Comparison of ENCODE assay signal across 8 cellular contexts in the genomic region with DNA sequence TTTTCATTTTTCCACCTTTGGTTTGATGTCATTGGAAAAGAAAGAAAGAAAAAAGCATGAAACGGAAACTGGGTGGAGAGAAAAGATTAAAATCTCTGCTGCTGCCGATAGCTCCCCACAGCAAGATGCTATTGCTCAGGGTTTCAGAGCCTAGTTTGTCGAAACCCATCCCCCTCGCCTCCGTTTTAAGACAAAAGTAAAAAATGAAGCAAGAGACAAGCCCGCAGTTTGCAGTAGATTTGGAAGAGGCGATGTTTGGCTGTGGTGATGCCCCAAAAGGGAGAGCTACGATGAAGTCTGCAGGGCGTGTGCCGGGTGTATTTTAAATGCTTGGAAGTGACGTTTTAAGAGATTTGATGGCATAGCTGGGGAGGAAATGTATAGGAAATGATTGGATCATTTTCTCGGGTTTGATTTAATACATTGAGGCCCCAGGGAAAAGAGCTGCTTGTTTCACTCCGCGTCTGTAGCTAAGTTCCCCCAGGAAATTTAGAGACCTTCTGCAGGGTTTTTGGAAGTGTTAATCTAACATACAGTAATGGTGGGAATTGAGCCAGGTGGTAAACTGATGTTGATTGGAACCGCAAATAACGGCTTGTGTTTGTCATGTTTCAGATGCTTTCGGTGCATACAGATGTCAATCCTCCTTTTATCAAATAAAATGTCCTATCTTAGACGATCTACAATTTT. TPM values are rescaled to one million over a fixed set of nuclear protein-coding genes. Genes with fewer than 3 reads are reported as not detected.
A peak's percentile ranks its signal among the peaks of the same experiment; 100 is the strongest.
DNase-seq lines count a peak whose midpoint lies in the region; ATAC-seq and TF ChIP-seq lines count a peak whose summit lies in the region.

No MANE protein-coding gene starts in this region.

- TF ChIP-seq EP300 in sigmoid colon (IDR thresholded peaks at IDR 0.05) = no peak

- DNase-seq in activated CD4-positive, alpha-beta T cell treated with anti-CD3 and anti-CD28 coated beads for 24 hours (ENCODE audit: low read depth in 2 of 2) = peak; percentile 38 to 39
- DNase-seq in activated CD4-positive, alpha-beta T cell treated with anti-CD3 and anti-CD28 coated beads, Interleukin-2, amount 50 U/mL, for 48 hours = no peak
- DNase-seq in MV-4-11 (lab: John Stamatoyannopoulos, UW) (peak; percentile 30), adrenal gland (peak; percentile 18 to 57 (median 31)), right cardiac atrium (peak in 1 of 3 donors; percentile 20), sigmoid colon (no peak)

- H3K9me3 ChIP-seq in adrenal gland (replicated peaks in 1 of 3) (no peaks in the 10 kb centered on the region), right cardiac atrium (ENCODE audit: control insufficient read depth, low read length) (no peaks in the 10 kb centered on the region), sigmoid colon (no peaks in the 10 kb centered on the region)

- intact Hi-C loops in adrenal gland (cut with DNase I) (loop anchor here in 1 of 2 donors (2.0 kb wide), 1 partner anchor 33 kb away; no protein-coding TSS in a partner anchor), right cardiac atrium (cut with DNase I) (loop anchor here in 1 of 4 donors (5.0 kb wide), 1 partner anchor 82 kb away; no protein-coding TSS in a partner anchor), sigmoid colon (cut with DNase I) (loop anchor here (2.0 to 10.0 kb wide), 3 partner anchors 38 to 415 kb away; a partner anchor contains a TSS)

- H3K27me3 ChIP-seq in adrenal gland (no peaks in the 10 kb centered on the region), right cardiac atrium (ENCODE audit: control insufficient read depth, insufficient read depth) (no peaks in the 10 kb centered on the region), sigmoid colon (no peaks in the 10 kb centered on the region)

- H3K27ac ChIP-seq in adrenal gland (peak overlapping the region; percentile 86 to 99 (median 98)), right cardiac atrium (ENCODE audit: low read length) (peak overlapping the region; percentile 98), sigmoid colon (peak overlapping the region; percentile 96 to 97 (median 96))

- H3K4me3 ChIP-seq in adrenal gland (peak overlapping the region; percentile 37 to 93 (median 74)), right cardiac atrium (ENCODE audit: low read length) (peak overlapping the region; percentile 82), sigmoid colon (peak overlapping the region; percentile 60 to 77 (median 71))

- TF ChIP-seq POLR2A in adrenal gland (IDR thresholded peaks at IDR 0.05) (no peak), sigmoid colon (IDR thresholded peaks at IDR 0.05) (no peak)

- peak in 1 of 2 donors; percentile 4 for ATAC-seq in right cardiac atrium
- ATAC-seq in HG03571 (IDR thresholded peaks at IDR 0.05; ENCODE audit: unreplicated experiment) = no peak
- no peak for ATAC-seq in GM21576 (IDR thresholded peaks at IDR 0.05; ENCODE audit: unreplicated experiment)

- WGBS in adrenal gland, 4 donors = 0 to 1% (median 0%) methylated on average over 18 of the region's 18 CpGs
- WGBS in right cardiac atrium = under 1% methylated on average over 18 of the region's 18 CpGs
- 0 to 2% methylated on average over 18 of the region's 18 CpGs for WGBS in sigmoid colon, 2 donors

- H3K4me1 ChIP-seq in adrenal gland (replicated peaks in 1 of 2) (peaks cover 20 to 36% of the 10 kb centered on the region in 2 donors), right cardiac atrium (ENCODE audit: control insufficient read depth, insufficient read depth, low read length) (no peaks in the 10 kb centered on the region), sigmoid colon (peaks cover 0 to 35% (median 20%) of the 10 kb centered on the region in 4 donors)

- no peaks in the 10 kb centered on the region for H3K36me3 ChIP-seq in adrenal gland (replicated peaks in 1 of 2)
- no peaks in the 10 kb centered on the region for H3K36me3 ChIP-seq in sigmoid colon

- no peak for TF ChIP-seq CTCF in adrenal gland (IDR thresholded peaks at IDR 0.05)
- TF ChIP-seq CTCF in sigmoid colon (IDR thresholded peaks at IDR 0.05) = no peak

RNA-seq across cellular contexts. Expression of a gene that starts 0.9 kb away (rescaled TPM):
- total RNA-seq in adrenal gland (100 to 1,000 TPM in 3 of 8 donors, 10 to 100 TPM in 5; 70.6 to 313 (median 90.6) TPM), right cardiac atrium (10 to 100 TPM; 67.9 to 74.5 (median 68.3) TPM), sigmoid colon (10 to 100 TPM; 47.8 to 88.5 (median 64.0) TPM)
- polyA plus RNA-seq in adrenal gland (100 to 1,000 TPM in 1 of 3 donors, 10 to 100 TPM in 2; 26.7 to 121 (median 31.5) TPM), right cardiac atrium (51.6 TPM), sigmoid colon (10 to 100 TPM; 20.3 to 34.3 (median 21.6) TPM)

Comparison
In these comparisons a context has a peak if more than half of its experiments do, and no peak if none do; other contexts are left out.
1. DNase-seq: peak in activated CD4-positive, alpha-beta T cell treated with anti-CD3 and anti-CD28 coated beads for 24 hours (2 of 2), MV-4-11 (single experiment) and adrenal gland (7 of 7); none in activated CD4-positive, alpha-beta T cell treated with anti-CD3 and anti-CD28 coated beads, Interleukin-2, amount 50 U/mL, for 48 hours (0 of 2) and sigmoid colon (single experiment).
2. Peak in every context shown above with its lines, with median percentiles within 50 percentile points of each other: H3K27ac ChIP-seq and H3K4me3 ChIP-seq.